ENCODE assay signal across 2 cellular contexts in the genomic region with DNA sequence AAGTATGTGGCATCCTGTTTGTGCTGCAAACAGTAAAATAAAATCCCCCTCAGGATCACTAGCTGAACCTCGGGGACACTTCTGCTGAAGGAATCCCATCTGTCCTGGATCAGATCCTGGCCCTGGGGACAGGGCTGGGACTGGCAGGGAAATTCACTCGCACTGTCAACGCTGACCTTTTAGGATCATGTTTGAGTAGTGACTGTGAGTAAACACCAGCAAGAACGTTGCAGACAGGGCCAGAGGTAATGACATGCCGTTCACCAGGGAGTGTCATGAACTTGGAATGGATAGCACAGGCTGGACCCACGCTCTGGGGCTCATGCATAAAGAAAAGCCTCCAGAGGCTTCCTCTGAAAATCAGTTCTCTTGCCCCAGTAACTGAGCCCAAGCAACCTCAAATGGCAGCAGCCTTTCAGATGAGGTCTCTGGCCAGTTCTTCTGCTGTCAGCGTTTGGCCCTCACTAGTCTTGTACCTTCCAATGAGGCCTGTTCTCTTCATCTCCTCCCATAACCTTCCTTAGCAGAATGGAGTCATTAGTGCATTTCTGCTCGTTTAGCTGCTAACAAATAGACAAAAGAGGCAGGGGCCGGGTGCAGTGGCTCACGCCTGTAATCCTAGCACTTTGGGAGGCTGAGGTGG.
A peak's percentile ranks its signal among the peaks of the same experiment; 100 is the strongest.
TF ChIP-seq lines count a peak whose summit lies in the region.

No MANE protein-coding gene starts in this region.

TF ChIP-seq in liver, 16 proteins besides CTCF, POLR2A, EP300 and RAD21 (continued from another document):
- TF ChIP-seq, protein P1, sequence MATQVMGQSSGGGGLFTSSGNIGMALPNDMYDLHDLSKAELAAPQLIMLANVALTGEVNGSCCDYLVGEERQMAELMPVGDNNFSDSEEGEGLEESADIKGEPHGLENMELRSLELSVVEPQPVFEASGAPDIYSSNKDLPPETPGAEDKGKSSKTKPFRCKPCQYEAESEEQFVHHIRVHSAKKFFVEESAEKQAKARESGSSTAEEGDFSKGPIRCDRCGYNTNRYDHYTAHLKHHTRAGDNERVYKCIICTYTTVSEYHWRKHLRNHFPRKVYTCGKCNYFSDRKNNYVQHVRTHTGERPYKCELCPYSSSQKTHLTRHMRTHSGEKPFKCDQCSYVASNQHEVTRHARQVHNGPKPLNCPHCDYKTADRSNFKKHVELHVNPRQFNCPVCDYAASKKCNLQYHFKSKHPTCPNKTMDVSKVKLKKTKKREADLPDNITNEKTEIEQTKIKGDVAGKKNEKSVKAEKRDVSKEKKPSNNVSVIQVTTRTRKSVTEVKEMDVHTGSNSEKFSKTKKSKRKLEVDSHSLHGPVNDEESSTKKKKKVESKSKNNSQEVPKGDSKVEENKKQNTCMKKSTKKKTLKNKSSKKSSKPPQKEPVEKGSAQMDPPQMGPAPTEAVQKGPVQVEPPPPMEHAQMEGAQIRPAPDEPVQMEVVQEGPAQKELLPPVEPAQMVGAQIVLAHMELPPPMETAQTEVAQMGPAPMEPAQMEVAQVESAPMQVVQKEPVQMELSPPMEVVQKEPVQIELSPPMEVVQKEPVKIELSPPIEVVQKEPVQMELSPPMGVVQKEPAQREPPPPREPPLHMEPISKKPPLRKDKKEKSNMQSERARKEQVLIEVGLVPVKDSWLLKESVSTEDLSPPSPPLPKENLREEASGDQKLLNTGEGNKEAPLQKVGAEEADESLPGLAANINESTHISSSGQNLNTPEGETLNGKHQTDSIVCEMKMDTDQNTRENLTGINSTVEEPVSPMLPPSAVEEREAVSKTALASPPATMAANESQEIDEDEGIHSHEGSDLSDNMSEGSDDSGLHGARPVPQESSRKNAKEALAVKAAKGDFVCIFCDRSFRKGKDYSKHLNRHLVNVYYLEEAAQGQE (IDR thresholded peaks at IDR 0.05), result peak; percentile 83
- peak; percentile 98 for TF ChIP-seq SP1 (IDR thresholded peaks at IDR 0.05)
- peak in 1 of 2 donors; percentile 64 for TF ChIP-seq EGR1 (IDR thresholded peaks at IDR 0.05; ENCODE audit: low read depth in 2 of 2)
- peak; percentile 91 to 92 for TF ChIP-seq JUND (IDR thresholded peaks at IDR 0.05)
- TF ChIP-seq HNF4A (conservative IDR thresholded peaks at IDR 0.05), result peak; percentile 85 to 89
- TF ChIP-seq NR2F2 (IDR thresholded peaks at IDR 0.05), result peak; percentile 98
- TF ChIP-seq GABPA (IDR thresholded peaks at IDR 0.05 in 1 of 2, conservative IDR thresholded peaks at IDR 0.05 in 1 of 2), result no peak
- TF ChIP-seq, protein P2, sequence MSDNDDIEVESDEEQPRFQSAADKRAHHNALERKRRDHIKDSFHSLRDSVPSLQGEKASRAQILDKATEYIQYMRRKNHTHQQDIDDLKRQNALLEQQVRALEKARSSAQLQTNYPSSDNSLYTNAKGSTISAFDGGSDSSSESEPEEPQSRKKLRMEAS (IDR thresholded peaks at IDR 0.05), result peak; percentile 65
- peak; percentile 68 for TF ChIP-seq YY1 (IDR thresholded peaks at IDR 0.05)
- TF ChIP-seq, protein P3, sequence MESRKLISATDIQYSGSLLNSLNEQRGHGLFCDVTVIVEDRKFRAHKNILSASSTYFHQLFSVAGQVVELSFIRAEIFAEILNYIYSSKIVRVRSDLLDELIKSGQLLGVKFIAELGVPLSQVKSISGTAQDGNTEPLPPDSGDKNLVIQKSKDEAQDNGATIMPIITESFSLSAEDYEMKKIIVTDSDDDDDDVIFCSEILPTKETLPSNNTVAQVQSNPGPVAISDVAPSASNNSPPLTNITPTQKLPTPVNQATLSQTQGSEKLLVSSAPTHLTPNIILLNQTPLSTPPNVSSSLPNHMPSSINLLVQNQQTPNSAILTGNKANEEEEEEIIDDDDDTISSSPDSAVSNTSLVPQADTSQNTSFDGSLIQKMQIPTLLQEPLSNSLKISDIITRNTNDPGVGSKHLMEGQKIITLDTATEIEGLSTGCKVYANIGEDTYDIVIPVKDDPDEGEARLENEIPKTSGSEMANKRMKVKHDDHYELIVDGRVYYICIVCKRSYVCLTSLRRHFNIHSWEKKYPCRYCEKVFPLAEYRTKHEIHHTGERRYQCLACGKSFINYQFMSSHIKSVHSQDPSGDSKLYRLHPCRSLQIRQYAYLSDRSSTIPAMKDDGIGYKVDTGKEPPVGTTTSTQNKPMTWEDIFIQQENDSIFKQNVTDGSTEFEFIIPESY (IDR thresholded peaks at IDR 0.05), result peak; percentile 67
- peak; percentile 100 for TF ChIP-seq FOXA1 (IDR thresholded peaks at IDR 0.05)

TF ChIP-seq in SK-N-SH, 30 proteins besides CTCF, POLR2A, EP300 and RAD21 (continued from another document):
- TF ChIP-seq, protein P4, sequence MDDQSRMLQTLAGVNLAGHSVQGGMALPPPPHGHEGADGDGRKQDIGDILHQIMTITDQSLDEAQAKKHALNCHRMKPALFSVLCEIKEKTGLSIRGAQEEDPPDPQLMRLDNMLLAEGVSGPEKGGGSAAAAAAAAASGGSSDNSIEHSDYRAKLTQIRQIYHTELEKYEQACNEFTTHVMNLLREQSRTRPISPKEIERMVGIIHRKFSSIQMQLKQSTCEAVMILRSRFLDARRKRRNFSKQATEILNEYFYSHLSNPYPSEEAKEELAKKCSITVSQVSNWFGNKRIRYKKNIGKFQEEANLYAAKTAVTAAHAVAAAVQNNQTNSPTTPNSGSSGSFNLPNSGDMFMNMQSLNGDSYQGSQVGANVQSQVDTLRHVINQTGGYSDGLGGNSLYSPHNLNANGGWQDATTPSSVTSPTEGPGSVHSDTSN (IDR thresholded peaks at IDR 0.05), result no peak
- TF ChIP-seq, protein P1 (IDR thresholded peaks at IDR 0.05; ENCODE audit: low read depth, low read length), result no peak
